Comparison of ENCODE assay signal across 21 cellular contexts in genomic region chr10:22005763-22006162, GRCh38.
"Had no signal": no experiment of that assay in that cellular context is flagged by ENCODE, and none has a peak within 500 bp of the region (broad histone marks: within the 10 kb centered on the region; RNA-seq: fewer than 3 reads in every experiment).

No MANE protein-coding gene starts in this region.

- H3K27me3 ChIP-seq: breast epithelium, dorsolateral prefrontal cortex, esophagus muscularis mucosa, gastrocnemius medialis, pancreas, tibial nerve had no signal

- H3K4me1 ChIP-seq: breast epithelium had no signal

- H3K4me3 ChIP-seq: breast epithelium, dorsolateral prefrontal cortex, esophagus muscularis mucosa, gastrocnemius medialis, pancreas, tibial nerve had no signal

- H3K36me3 ChIP-seq: breast epithelium, esophagus muscularis mucosa, gastrocnemius medialis, pancreas, tibial nerve had no signal

- H3K27ac ChIP-seq: breast epithelium, esophagus muscularis mucosa, gastrocnemius medialis, pancreas, tibial nerve had no signal

- DNase-seq: activated CD4-positive, alpha-beta memory T cell treated with anti-CD3 and anti-CD28 coated beads for 36 hours; activated CD4-positive, alpha-beta T cell treated with anti-CD3 and anti-CD28 coated beads for 48 hours; activated naive CD4-positive, alpha-beta T cell treated with anti-CD3 and anti-CD28 coated beads for 36 hours; activated naive CD8-positive, alpha-beta T cell treated with anti-CD3 and anti-CD28 coated beads, Interleukin-2, amount 10 ng/mL, durations not matched to agents 7 days and 5 days; activated T-cell treated with anti-CD3 and anti-CD28 coated beads, Interleukin-2, amount 50 U/mL, for 48 hours; amniotic stem cell; dorsolateral prefrontal cortex; effector memory CD8-positive, alpha-beta T cell; gastrocnemius medialis; hypothalamus; left ventricle myocardium superior; mammary epithelial cell; nephron progenitor cell; pancreas; right cardiac atrium; stimulated activated CD4-positive, alpha-beta T cell treated with anti-CD3 and anti-CD28 coated beads, Interleukin-12 subunit alpha, Interleukin-12 subunit beta, amount 100 ng/mL, for 4 hours; stimulated activated CD4-positive, alpha-beta T cell treated with anti-CD3 and anti-CD28 coated beads, Interleukin-4, amount 100 ng/mL, for 4 hours; substantia nigra had no signal

- H3K9me3 ChIP-seq: breast epithelium, esophagus muscularis mucosa, gastrocnemius medialis, pancreas, tibial nerve had no signal
